In the genomic region with DNA sequence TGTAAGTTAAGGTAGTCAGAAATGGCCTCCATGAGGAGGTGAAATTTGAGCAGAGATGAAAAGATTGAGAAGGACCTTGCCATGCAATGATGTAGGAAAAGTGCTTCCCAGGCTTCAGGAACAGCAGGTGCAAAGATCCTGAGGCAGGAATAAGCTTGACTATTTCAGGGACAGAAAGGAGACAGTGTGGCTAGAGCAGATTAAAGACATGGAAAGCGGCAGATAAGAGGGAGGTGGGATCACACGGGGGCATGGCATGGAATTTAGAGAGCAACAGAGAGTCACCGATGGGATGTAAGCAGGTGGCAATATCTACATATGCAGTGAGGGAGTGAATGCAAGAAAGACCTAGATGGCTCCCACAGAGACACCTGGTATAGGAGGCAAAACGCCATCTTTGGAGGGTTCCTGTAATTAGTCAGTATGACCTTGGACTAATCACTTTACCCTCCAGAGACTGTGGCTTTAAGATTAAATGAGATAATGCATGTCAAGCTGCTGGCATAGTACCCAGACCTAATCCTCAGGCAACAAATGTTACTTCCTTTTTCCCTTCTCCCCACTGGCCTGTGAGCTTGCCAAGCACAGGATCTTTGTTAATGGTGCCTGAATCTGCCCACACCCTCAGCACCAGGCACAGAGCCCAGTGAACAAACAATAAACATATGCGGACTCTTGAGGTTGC, we compare ENCODE assay signal across 11 cellular contexts. TPM values are rescaled to one million over a fixed set of nuclear protein-coding genes. Genes with fewer than 3 reads are reported as not detected.
DNase-seq lines count a peak whose midpoint lies in the region; ATAC-seq, FAIRE-seq and TF ChIP-seq lines count a peak whose summit lies in the region.
"Had no signal": no experiment of that assay in that cellular context is flagged by ENCODE, and none has a peak within 500 bp of the region (broad histone marks: within the 10 kb centered on the region; RNA-seq: fewer than 3 reads in every experiment).

No MANE protein-coding gene starts in this region.

- H3K9me3 ChIP-seq in pancreas: no peaks in the 10 kb centered on the region

- ATAC-seq in pancreas: peak; percentile 79 to 93 (median 88)

- no peaks in the 10 kb centered on the region for H3K36me3 ChIP-seq in pancreas

- FAIRE-seq in pancreas (lab: Jason Lieb, UNC): no peak

- no peak overlapping the region for H3K4me3 ChIP-seq in choroid plexus epithelial cell (ENCODE audit: low read depth, low read length)
- H3K4me3 ChIP-seq in pancreas: no peak overlapping the region

- TF ChIP-seq CTCF in choroid plexus epithelial cell (conservative IDR thresholded peaks at IDR 0.05; ENCODE audit: low read depth, low read length): no peak
- TF ChIP-seq CTCF in pancreas (IDR thresholded peaks at IDR 0.05): no peak

- DNase-seq in DMS53 treated with DMSO at 0.1 percent for 48 hours (lab: John Stamatoyannopoulos, UW; ENCODE audit: unreplicated experiment): peak; percentile 32
- peak; percentile 61 for DNase-seq in NCI-H226
- peak; percentile 44 for DNase-seq in choroid plexus epithelial cell (ENCODE audit: low read depth)
- peak in 4 of 6 donors; percentile 48 to 63 (median 58) for DNase-seq in pancreas
- DNase-seq in HEK293T (ENCODE audit: extremely low spot score): no peak
- no peak for DNase-seq in NCI-H526 treated with DMSO at 0.1 percent for 48 hours (lab: John Stamatoyannopoulos, UW)
- no peak for DNase-seq in activated CD4-positive, alpha-beta T cell treated with anti-CD3 and anti-CD28 coated beads, Interleukin-2, amount 50 U/mL, for 1 hour
- no peak for DNase-seq in NCI-H510A (lab: John Stamatoyannopoulos, UW)
- DNase-seq: activated CD8-positive, alpha-beta memory T cell treated with anti-CD3 and anti-CD28 coated beads for 24 hours; H7; NCI-H1930 had no signal

- H3K27ac ChIP-seq in pancreas: peak overlapping the region in 1 of 4 donors; percentile 39

- CTCF ChIA-PET in HEK293T (lab: Yijun Ruan, JAX): no interaction called here

- peaks cover 6 to 10% (median 7%) of the 10 kb centered on the region in 3 donors for H3K4me1 ChIP-seq in pancreas

- POLR2A ChIA-PET in HEK293T (lab: Yijun Ruan, JAX): no interaction called here

- no peaks in the 10 kb centered on the region for H3K27me3 ChIP-seq in pancreas

- intact Hi-C loops in pancreas (cut with DNase I): no loop called here

- WGBS in pancreas, 2 donors: 18 to 29% methylated on average over 5 of the region's 5 CpGs

TF ChIP-seq in HEK293T, 16 proteins besides CTCF, POLR2A, EP300 and RAD21:
- TF ChIP-seq L3MBTL2 (conservative IDR thresholded peaks at IDR 0.05): no peak
- TF ChIP-seq SUZ12 (IDR thresholded peaks at IDR 0.05): no peak
- TF ChIP-seq NFRKB (IDR thresholded peaks at IDR 0.05): no peak
- no peak for TF ChIP-seq FOXM1 (IDR thresholded peaks at IDR 0.05; ENCODE audit: borderline replicate concordance)
- no peak for TF ChIP-seq LEF1 (IDR thresholded peaks at IDR 0.05; ENCODE audit: borderline replicate concordance)
- TF ChIP-seq TARDBP (IDR thresholded peaks at IDR 0.05): no peak
- TF ChIP-seq CTBP1 (IDR thresholded peaks at IDR 0.05; ENCODE audit: borderline replicate concordance): no peak
- no peak for TF ChIP-seq HDGF (IDR thresholded peaks at IDR 0.05; ENCODE audit: borderline replicate concordance)
- TF ChIP-seq ZNF384 (IDR thresholded peaks at IDR 0.05): no peak
- TF ChIP-seq ELF4 (IDR thresholded peaks at IDR 0.05): no peak
- no peak for TF ChIP-seq FOXA1 (IDR thresholded peaks at IDR 0.05)
- TF ChIP-seq PKNOX1 (IDR thresholded peaks at IDR 0.05): no peak

RNA-seq across cellular contexts. Expression of gene ACER3, which starts 24.6 kb away (rescaled TPM):
- 10 to 100 TPM in 1 of 6 donors, 1 to 10 TPM in 5; 4.9 to 13.2 (median 7.4) TPM for total RNA-seq in pancreas
- 1 to 10 TPM; 2.0 to 2.6 TPM for polyA plus RNA-seq in pancreas

RNA-seq across cellular contexts. Expression of gene TSKU, which starts 52.9 kb away (rescaled TPM):
- 10 to 100 TPM in 5 of 6 donors, 1 to 10 TPM in 1; 9.7 to 25.2 (median 12.1) TPM for total RNA-seq in pancreas
- polyA plus RNA-seq in pancreas: 1 to 10 TPM; 2.7 to 5.0 TPM

Comparison
In these comparisons a context has a peak if more than half of its experiments do, and no peak if none do; other contexts are left out.
1. DNase-seq: peak in DMS53 treated with DMSO at 0.1 percent for 48 hours (single experiment), NCI-H226 (single experiment), choroid plexus epithelial cell (single experiment) and pancreas (4 of 6); none in HEK293T (single experiment), NCI-H526 treated with DMSO at 0.1 percent for 48 hours (single experiment), activated CD4-positive, alpha-beta T cell treated with anti-CD3 and anti-CD28 coated beads, Interleukin-2, amount 50 U/mL, for 1 hour (single experiment) and NCI-H510A (single experiment).